ENCODE assay signal across 8 cellular contexts in the genomic region with DNA sequence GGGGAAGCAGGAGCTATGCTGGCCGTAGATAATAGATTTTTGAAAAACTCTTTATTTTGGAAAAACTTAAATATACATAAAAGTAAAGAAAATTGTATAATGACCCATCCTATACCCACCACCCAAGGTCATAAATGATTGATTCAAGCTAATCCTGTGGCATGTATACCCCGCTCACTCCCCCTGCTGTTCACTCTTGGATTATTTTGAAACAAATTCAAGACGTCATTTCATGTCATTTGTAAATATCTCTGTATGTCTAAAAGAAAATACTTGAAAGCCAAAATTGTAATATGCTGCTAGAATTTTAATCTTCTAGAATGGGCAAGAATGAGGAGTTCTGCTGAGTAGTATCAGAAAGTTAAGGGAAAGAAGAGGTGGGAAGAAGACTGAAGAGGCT.
DNase-seq lines count a peak whose midpoint lies in the region; TF ChIP-seq lines count a peak whose summit lies in the region.

No MANE protein-coding gene starts in this region.

- H4K20me1 ChIP-seq in OCI-LY1 (ENCODE audit: insufficient read depth, low read length) = no peaks in the 10 kb centered on the region

- H3K27me3 Mint-ChIP-seq in osteocyte (ENCODE audit: unreplicated experiment) = peaks cover 4% of the 10 kb centered on the region
- H3K27me3 Mint-ChIP-seq in activated T-helper 1 cell treated with anti-CD3 and anti-CD28 coated beads, Interleukin-12 subunit alpha, Interleukin-12 subunit beta, Interleukin-2, Interleukin-4 antibody, amounts not matched to agents 30 ng/mL and 10 ng/mL and 1 ng/mL, durations not matched to agents 14 hours and 24 hours and 36 hours (ENCODE audit: insufficient read depth) = peaks cover 10% of the 10 kb centered on the region

- peak; percentile 16 for DNase-seq in epithelial cell of esophagus (ENCODE audit: low read depth)
- DNase-seq in osteocyte (ENCODE audit: extremely low spot score, unreplicated experiment) = no peak
- DNase-seq in NCI-H2029 (lab: John Stamatoyannopoulos, UW) = no peak
- no peak for DNase-seq in SKM-1 treated with dmso at 0.1 percent for 144 hours (lab: John Stamatoyannopoulos, UW; ENCODE audit: unreplicated experiment)
- no peak for DNase-seq in activated T-helper 1 cell treated with anti-CD3 and anti-CD28 coated beads, Interleukin-12 subunit alpha, Interleukin-12 subunit beta, Interleukin-2, Interleukin-4 antibody, amounts not matched to agents 30 ng/mL and 10 ng/mL and 1 ng/mL, durations not matched to agents 14 hours and 24 hours and 36 hours (ENCODE audit: low spot score)
- no peak for DNase-seq in NCI-H2081 treated with DMSO at 0.1 percent for 48 hours (lab: John Stamatoyannopoulos, UW)

- H3K4me1 ChIP-seq in OCI-LY1 (ENCODE audit: insufficient read depth, low read length, severe bottlenecking) = no peaks in the 10 kb centered on the region

- no peak overlapping the region for H2AFZ ChIP-seq in OCI-LY1 (ENCODE audit: low read length)

- TF ChIP-seq CTCF in GM12872 (IDR thresholded peaks at IDR 0.05; ENCODE audit: insufficient read depth, low read depth, low read length) = peak; percentile 21; the same call in 1 of the 3 replicates
- TF ChIP-seq CTCF in OCI-LY1 (IDR thresholded peaks at IDR 0.05; ENCODE audit: low read length) = peak; percentile 35
- TF ChIP-seq CTCF in epithelial cell of esophagus (IDR thresholded peaks at IDR 0.05; ENCODE audit: insufficient read depth, low read depth, low read length, missing control alignments) = peak; percentile 31
- TF ChIP-seq CTCF in osteocyte (IDR thresholded peaks at IDR 0.05) = peak; percentile 59

- H3K9me2 ChIP-seq in OCI-LY1 (ENCODE audit: low read depth, low read length) = no peaks in the 10 kb centered on the region

- H3K9me3 Mint-ChIP-seq in osteocyte (ENCODE audit: unreplicated experiment) = no peaks in the 10 kb centered on the region
- no peaks in the 10 kb centered on the region for H3K9me3 Mint-ChIP-seq in activated T-helper 1 cell treated with anti-CD3 and anti-CD28 coated beads, Interleukin-12 subunit alpha, Interleukin-12 subunit beta, Interleukin-2, Interleukin-4 antibody, amounts not matched to agents 30 ng/mL and 10 ng/mL and 1 ng/mL, durations not matched to agents 14 hours and 24 hours and 36 hours

- H3K79me2 ChIP-seq in OCI-LY1 (ENCODE audit: insufficient read depth, low read length) = no peaks in the 10 kb centered on the region

- intact Hi-C loops in activated T-helper 1 cell treated with anti-CD3 and anti-CD28 coated beads, Interleukin-12 subunit alpha, Interleukin-12 subunit beta, Interleukin-2, Interleukin-4 antibody, amounts not matched to agents 30 ng/mL and 10 ng/mL and 1 ng/mL, durations not matched to agents 14 hours and 24 hours and 36 hours (cut with micrococcal nuclease) = no loop called here

- H3K9ac ChIP-seq in OCI-LY1 (ENCODE audit: low read length) = no peak overlapping the region

- no peaks in the 10 kb centered on the region for H3K36me3 Mint-ChIP-seq in osteocyte (ENCODE audit: unreplicated experiment)
- H3K36me3 Mint-ChIP-seq in activated T-helper 1 cell treated with anti-CD3 and anti-CD28 coated beads, Interleukin-12 subunit alpha, Interleukin-12 subunit beta, Interleukin-2, Interleukin-4 antibody, amounts not matched to agents 30 ng/mL and 10 ng/mL and 1 ng/mL, durations not matched to agents 14 hours and 24 hours and 36 hours (ENCODE audit: low read depth) = no peaks in the 10 kb centered on the region

- H3F3A ChIP-seq in OCI-LY1 (ENCODE audit: insufficient read depth, low read length) = no peaks in the 10 kb centered on the region

- H3K27ac Mint-ChIP-seq in osteocyte (ENCODE audit: unreplicated experiment) = no peak overlapping the region
- H3K27ac Mint-ChIP-seq in activated T-helper 1 cell treated with anti-CD3 and anti-CD28 coated beads, Interleukin-12 subunit alpha, Interleukin-12 subunit beta, Interleukin-2, Interleukin-4 antibody, amounts not matched to agents 30 ng/mL and 10 ng/mL and 1 ng/mL, durations not matched to agents 14 hours and 24 hours and 36 hours = no peak overlapping the region

- H3K27ac ChIP-seq in OCI-LY1 (ENCODE audit: low read depth, low read length, poor library complexity, severe bottlenecking) = no peak overlapping the region

- no peaks in the 10 kb centered on the region for H3K27me3 ChIP-seq in OCI-LY1 (ENCODE audit: insufficient read depth, low read length)

- H3K4me3 ChIP-seq in OCI-LY1 (ENCODE audit: low read depth, low read length, poor library complexity, severe bottlenecking) = no peak overlapping the region
- no peak overlapping the region for H3K4me3 ChIP-seq in epithelial cell of esophagus (ENCODE audit: low read length)

- H3K4me2 ChIP-seq in OCI-LY1 (ENCODE audit: low read length) = no peak overlapping the region

- peaks cover 9% of the 10 kb centered on the region for H3K4me1 Mint-ChIP-seq in osteocyte (ENCODE audit: unreplicated experiment)
- H3K4me1 Mint-ChIP-seq in activated T-helper 1 cell treated with anti-CD3 and anti-CD28 coated beads, Interleukin-12 subunit alpha, Interleukin-12 subunit beta, Interleukin-2, Interleukin-4 antibody, amounts not matched to agents 30 ng/mL and 10 ng/mL and 1 ng/mL, durations not matched to agents 14 hours and 24 hours and 36 hours (ENCODE audit: low read depth) = no peaks in the 10 kb centered on the region

- H3K36me3 ChIP-seq in OCI-LY1 (ENCODE audit: insufficient read depth, low read length) = no peaks in the 10 kb centered on the region

- H3K9me3 ChIP-seq in OCI-LY1 (ENCODE audit: low read length) = no peaks in the 10 kb centered on the region

- H3K4me3 Mint-ChIP-seq in osteocyte (ENCODE audit: unreplicated experiment) = no peak overlapping the region
- H3K4me3 Mint-ChIP-seq in activated T-helper 1 cell treated with anti-CD3 and anti-CD28 coated beads, Interleukin-12 subunit alpha, Interleukin-12 subunit beta, Interleukin-2, Interleukin-4 antibody, amounts not matched to agents 30 ng/mL and 10 ng/mL and 1 ng/mL, durations not matched to agents 14 hours and 24 hours and 36 hours = no peak overlapping the region
